8 cellular contexts compared by ENCODE assay signal in genomic region chr3:124886168-124887051, GRCh38. TPM values are rescaled to one million over a fixed set of nuclear protein-coding genes. Genes with fewer than 3 reads are reported as not detected.
DNase-seq lines count a peak whose midpoint lies in the region; ATAC-seq and TF ChIP-seq lines count a peak whose summit lies in the region.

No MANE protein-coding gene starts in this region.

- no peaks in the 10 kb centered on the region for H3K27me3 ChIP-seq in breast epithelium

- H3K36me3 Mint-ChIP-seq in T-cell = no peaks in the 10 kb centered on the region

- ATAC-seq in HG02970 (IDR thresholded peaks at IDR 0.05; ENCODE audit: low FRiP score, unreplicated experiment) (peak; percentile 41), T-cell (replicated peaks in 1 of 4) (peak; percentile 74 to 77 (median 75))

- H3K4me3 Mint-ChIP-seq in T-cell = peak overlapping the region; percentile 64 to 75 (median 66)

- H3K27ac Mint-ChIP-seq in T-cell = no peak overlapping the region

- peaks cover 0 to 10% (median 4%) of the 10 kb centered on the region in 3 donors for H3K4me1 Mint-ChIP-seq in T-cell

- peak overlapping the region; percentile 84 to 91 (median 84) for H3K4me3 ChIP-seq in breast epithelium

- POLR2A ChIA-PET in T-cell (lab: Charles Lee) = no interaction called here

- no peaks in the 10 kb centered on the region for H3K9me3 ChIP-seq in breast epithelium

- H3K36me3 ChIP-seq in breast epithelium = no peaks in the 10 kb centered on the region

- no peak for TF ChIP-seq CTCF in breast epithelium (IDR thresholded peaks at IDR 0.05)

- peak overlapping the region; percentile 93 to 95 for H3K27ac ChIP-seq in breast epithelium

- H3K9me3 Mint-ChIP-seq in T-cell = no peaks in the 10 kb centered on the region

- H3K27me3 Mint-ChIP-seq in T-cell = peaks cover 56 to 60% of the 10 kb centered on the region in 2 donors

- CTCF ChIA-PET in T-cell (lab: Charles Lee) = no interaction called here

- peak; percentile 7 for DNase-seq in activated gamma-delta T cell treated with Interleukin-2 at 50 U/mL for 16 hours
- DNase-seq in activated gamma-delta T cell (lab: John Stamatoyannopoulos, UW) = no peak
- DNase-seq in T-cell = peak in 10 of 34 experiments; percentile 2 to 28 (median 14)
- peak in 1 of 2 donors; percentile 55 for DNase-seq in breast epithelium (ENCODE audit: low spot score in 2 of 2)
- DNase-seq in kidney glomerular epithelial cell (lab: John Stamatoyannopoulos, UW) = peak; percentile 32
- peak; percentile 48 for DNase-seq in stimulated activated CD4-positive, alpha-beta T cell treated with anti-CD3 and anti-CD28 coated beads, Interleukin-12 subunit alpha, Interleukin-12 subunit beta, amount 100 ng/mL, for 4 hours
- DNase-seq in dedifferentiated amniotic fluid mesenchymal stem cell (ENCODE audit: extremely low spot score) = no peak

- intact Hi-C loops in breast epithelium (cut with DNase I; ENCODE audit: low total_unique reads) = no loop called here

- TF ChIP-seq POLR2A in breast epithelium (IDR thresholded peaks at IDR 0.05) = no peak

- no peaks in the 10 kb centered on the region for H3K4me1 ChIP-seq in breast epithelium

RNA-seq across cellular contexts. Expression of gene ITGB5, which starts 0.8 kb away (rescaled TPM):
- total RNA-seq in T-cell (1 to 10 TPM; 1.2 to 2.5 (median 1.7) TPM), breast epithelium (100 to 1,000 TPM in 2 of 3 donors, 10 to 100 TPM in 1; 80.1 to 286 (median 181) TPM)

RNA-seq across cellular contexts. Expression of gene MUC13, which starts 48.1 kb away (rescaled TPM):
- total RNA-seq in T-cell (1 to 10 TPM in 1 of 5 donors, under 1 TPM in 4; 0.13 to 6.7 (median 0.18) TPM), breast epithelium (1 to 10 TPM in 1 of 3 donors, not detected in 2; 3.9 TPM)

Comparison
In these comparisons a context has a peak if more than half of its experiments do, and no peak if none do; other contexts are left out.
1. DNase-seq: peak in activated gamma-delta T cell treated with Interleukin-2 at 50 U/mL for 16 hours (single experiment), kidney glomerular epithelial cell (single experiment) and stimulated activated CD4-positive, alpha-beta T cell treated with anti-CD3 and anti-CD28 coated beads, Interleukin-12 subunit alpha, Interleukin-12 subunit beta, amount 100 ng/mL, for 4 hours (single experiment); none in activated gamma-delta T cell (single experiment) and dedifferentiated amniotic fluid mesenchymal stem cell (single experiment).
2. RNA of gene ITGB5, which starts 0.8 kb away (total RNA-seq): 80.1 to 286 TPM in breast epithelium; 1.2 to 2.5 TPM in T-cell; every median in the first group is over 10 times any median in the second.